In the genomic region with DNA sequence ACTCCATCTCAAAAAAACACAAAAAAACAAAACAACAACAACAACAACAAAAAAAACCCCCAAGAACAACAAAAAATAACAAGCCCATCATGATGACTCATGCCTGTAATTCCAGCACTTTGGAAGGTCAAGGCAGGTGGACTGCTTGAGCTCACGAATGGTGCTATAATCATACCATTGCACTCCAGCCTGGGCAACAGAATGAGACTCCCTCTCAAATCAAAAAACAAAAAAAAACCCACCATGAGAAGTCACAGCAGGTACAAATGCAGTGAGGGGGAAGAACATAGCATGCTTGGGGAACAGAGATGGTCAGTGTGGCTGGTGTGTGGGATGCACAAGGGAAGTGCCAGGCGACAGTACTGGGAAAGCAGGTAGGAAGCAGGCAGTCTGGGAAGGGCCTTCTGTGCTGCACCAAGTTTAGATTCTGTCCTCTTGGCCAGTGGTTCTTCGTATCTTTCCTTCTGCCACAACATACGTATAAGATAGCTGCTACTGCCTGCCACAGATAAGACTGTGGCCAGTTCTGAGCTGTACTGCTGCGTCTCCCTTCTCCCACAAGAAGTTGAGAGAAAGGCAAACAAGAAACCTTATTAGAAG, we compare ENCODE assay signal across 14 cellular contexts. TPM values are rescaled to one million over a fixed set of nuclear protein-coding genes. Genes with fewer than 3 reads are reported as not detected.
DNase-seq lines count a peak whose midpoint lies in the region; ATAC-seq and TF ChIP-seq lines count a peak whose summit lies in the region.
"Had no signal": no experiment of that assay in that cellular context is flagged by ENCODE, and none has a peak within 500 bp of the region (broad histone marks: within the 10 kb centered on the region; RNA-seq: fewer than 3 reads in every experiment).

No MANE protein-coding gene starts in this region.

- H3K4me1 ChIP-seq in skeletal muscle satellite cell (ENCODE audit: control insufficient read depth, insufficient read depth, low read length) = peaks cover 24% of the 10 kb centered on the region
- H3K4me1 ChIP-seq: BLaER1 treated with 17β-estradiol and CSF1 and Interleukin-3, amounts not matched to agents 10 nM and 100 nM had no signal

- no peaks in the 10 kb centered on the region for H3K9me3 ChIP-seq in skeletal muscle satellite cell (replicated peaks; ENCODE audit: low read length)
- H3K9me3 ChIP-seq: BLaER1 treated with 17β-estradiol and CSF1 and Interleukin-3, amounts not matched to agents 10 nM and 100 nM had no signal

- DNase-seq in Daoy (ENCODE audit: low read depth) (peak; percentile 25), OCI-M1 (lab: John Stamatoyannopoulos, UW) (peak; percentile 92), fibroblast of villous mesenchyme (ENCODE audit: low read depth) (peak; percentile 66), putamen (ENCODE audit: low spot score) (no peak), RPMI8226 (no peak)
- no peak for DNase-seq in activated naive CD4-positive, alpha-beta T cell treated with Interleukin-2 at 50 U/mL for 16 hours

- no peak overlapping the region for H3K4me3 ChIP-seq in fibroblast of villous mesenchyme (ENCODE audit: low read depth, low read length)
- no peak overlapping the region for H3K4me3 ChIP-seq in skeletal muscle satellite cell (ENCODE audit: low read length)
- H3K4me3 ChIP-seq: BLaER1 treated with 17β-estradiol and CSF1 and Interleukin-3, amounts not matched to agents 10 nM and 100 nM; GM12878 had no signal

- peaks cover 22% of the 10 kb centered on the region for H3K36me3 ChIP-seq in skeletal muscle satellite cell (ENCODE audit: insufficient read depth, low read length)

- no peaks in the 10 kb centered on the region for H3K27me3 ChIP-seq in skeletal muscle satellite cell (ENCODE audit: control insufficient read depth, insufficient read depth, low read length)
- H3K27me3 ChIP-seq: BLaER1 treated with 17β-estradiol and CSF1 and Interleukin-3, amounts not matched to agents 10 nM and 100 nM had no signal

- no peak for TF ChIP-seq CTCF in fibroblast of villous mesenchyme (IDR thresholded peaks at IDR 0.05; ENCODE audit: insufficient read depth, low read depth, low read length)

- peak overlapping the region; percentile 17 for H3K4me2 ChIP-seq in skeletal muscle satellite cell (ENCODE audit: low read length)
- H3K4me2 ChIP-seq: BLaER1 treated with 17β-estradiol and CSF1 and Interleukin-3, amounts not matched to agents 10 nM and 100 nM had no signal

- H3K9ac ChIP-seq in skeletal muscle satellite cell (ENCODE audit: low read depth, low read length) = no peak overlapping the region
- H3K9ac ChIP-seq: BLaER1 treated with 17β-estradiol and CSF1 and Interleukin-3, amounts not matched to agents 10 nM and 100 nM had no signal

- ATAC-seq in GM18873 (IDR thresholded peaks at IDR 0.05; ENCODE audit: low FRiP score, unreplicated experiment) = no peak
- ATAC-seq: activated naive CD4-positive, alpha-beta T cell treated with anti-CD3 and anti-CD28 coated beads, Interleukin-2, amount 50 U/mL, for 72 hours; GM12878 had no signal

RNA-seq across cellular contexts. Expression of a gene that starts 28.0 kb away (rescaled TPM):
- total RNA-seq in Daoy (2014; rRNA removed; shearing (Covaris generic)) = 12.2 and 12.7 TPM in 2 replicates
- total RNA-seq in fibroblast of villous mesenchyme = 14.5 and 14.7 TPM in 2 replicates
- 8.1 TPM in 2 replicates for total RNA-seq in skeletal muscle satellite cell (2012; rRNA removed)

RNA-seq across cellular contexts. Expression of a gene that starts 56.8 kb away (rescaled TPM):
- not detected in 2 replicates for total RNA-seq in Daoy (2014; rRNA removed; shearing (Covaris generic))
- not detected in 2 replicates for total RNA-seq in fibroblast of villous mesenchyme
- not detected in 2 replicates for total RNA-seq in skeletal muscle satellite cell (2012; rRNA removed)
- total RNA-seq: activated naive CD4-positive, alpha-beta T cell treated with anti-CD3 and anti-CD28 coated beads, Interleukin-2, amount 50 U/mL, for 72 hours; HT-29; kidney epithelial cell; posterior vena cava had no signal

Comparison
In these comparisons a context has a peak if more than half of its experiments do, and no peak if none do; other contexts are left out.
1. DNase-seq: peak in Daoy (single experiment), OCI-M1 (single experiment) and fibroblast of villous mesenchyme (single experiment); none in activated naive CD4-positive, alpha-beta T cell treated with Interleukin-2 at 50 U/mL for 16 hours (single experiment), putamen (single experiment) and RPMI8226 (single experiment).